In genomic region chr2:222964632-222965031, GRCh38 we compare ENCODE assay signal across 26 cellular contexts.
"Had no signal": no experiment of that assay in that cellular context is flagged by ENCODE, and none has a peak within 500 bp of the region (broad histone marks: within the 10 kb centered on the region; RNA-seq: fewer than 3 reads in every experiment).

No MANE protein-coding gene starts in this region.

- ATAC-seq: K562, Panc1, PC-3, Right ventricle myocardium inferior, SK-N-SH treated with all-trans-retinoic acid at 6 μM for 48 hours had no signal

- FAIRE-seq: HTR-8/SVneo, K562 had no signal

- H3K9ac ChIP-seq: KMS-11 had no signal

- DNase-seq: Kasumi-1; MM.1S; NCI-H1092 treated with DMSO at 0.1 percent for 48 hours; NCI-H1436; NCI-H187; NCI-H2029; NCI-H2081 treated with DMSO at 0.1 percent for 48 hours; NCI-H2171; NCI-H226; NCI-H446; NCI-H510A; NCI-H524 treated with DMSO at 0.1 percent for 48 hours; NCI-H69; NCI-H774; NK-92 treated with Interleukin-12 subunit alpha and Interleukin-12 subunit beta, amount 100 ng/mL, for 24 hours; PC-3; SHP77 treated with DMSO at 0.1 percent for 48 hours; SJCRH30 had no signal

- H3K27me3 ChIP-seq: SJCRH30 had no signal

- H3K9me3 ChIP-seq: SJCRH30 had no signal

- H3K4me1 Mint-ChIP-seq: IgD-negative memory B cell had no signal

- H3K27ac ChIP-seq: KMS-11, RWPE1, SJCRH30 had no signal

- H3K36me3 ChIP-seq: SJCRH30 had no signal

- H3K4me3 ChIP-seq: K562, SJCRH30 had no signal
